In the genomic region with DNA sequence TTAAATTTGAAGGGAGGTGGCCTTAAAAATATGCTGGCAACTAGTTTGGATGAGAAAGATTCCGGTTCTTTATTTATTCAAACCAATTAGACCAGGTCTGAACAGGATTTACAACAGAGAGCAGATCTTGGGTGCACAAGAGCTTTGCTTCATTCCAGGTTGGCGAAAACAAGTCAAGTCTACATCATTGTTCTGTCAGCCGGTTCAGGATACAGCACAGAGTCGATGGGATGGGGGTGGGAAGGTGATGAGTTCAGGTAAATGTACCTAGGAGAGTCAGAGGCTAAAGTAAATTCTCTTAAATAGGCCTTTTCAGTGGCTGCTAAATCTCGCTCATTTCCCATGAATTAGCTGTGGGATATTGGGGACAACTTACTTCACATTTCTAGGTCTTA, we compare ENCODE assay signal across 8 cellular contexts. TPM values are rescaled to one million over a fixed set of nuclear protein-coding genes. Genes with fewer than 3 reads are reported as not detected.
DNase-seq lines count a peak whose midpoint lies in the region; ATAC-seq, FAIRE-seq and TF ChIP-seq lines count a peak whose summit lies in the region.

No MANE protein-coding gene starts in this region.

- peaks cover 21% of the 10 kb centered on the region for H3K36me3 Mint-ChIP-seq in activated T-cell treated with anti-CD3 and anti-CD28 coated beads, Interleukin-2, amount 50 U/mL, for 24 hours (ENCODE audit: low read depth)
- H3K36me3 Mint-ChIP-seq in activated T-helper 2 cell treated with anti-CD3 and anti-CD28 coated beads, Interferon-gamma antibody, Interleukin-2, Interleukin-4, amounts not matched to agents 10 μg/mL and 5 μg/mL and 100 μg/mL, durations not matched to agents 14 hours and 24 hours and 36 hours (ENCODE audit: low read depth): peaks cover 3% of the 10 kb centered on the region

- H3K4me1 Mint-ChIP-seq in activated T-cell treated with anti-CD3 and anti-CD28 coated beads, Interleukin-2, amount 50 U/mL, for 24 hours (ENCODE audit: low read depth): peaks cover 52% of the 10 kb centered on the region
- H3K4me1 Mint-ChIP-seq in activated T-helper 2 cell treated with anti-CD3 and anti-CD28 coated beads, Interferon-gamma antibody, Interleukin-2, Interleukin-4, amounts not matched to agents 10 μg/mL and 5 μg/mL and 100 μg/mL, durations not matched to agents 14 hours and 24 hours and 36 hours (ENCODE audit: low read depth): peaks cover 48% of the 10 kb centered on the region

- H3K27ac ChIP-seq in layer of hippocampus (ENCODE audit: low read depth, low read length) (peak overlapping the region; percentile 88), tibial artery (peak overlapping the region; percentile 89 to 92)

- H3K36me3 ChIP-seq in tibial artery: no peaks in the 10 kb centered on the region

- TF ChIP-seq POLR2A in GM12891 (IDR thresholded peaks at IDR 0.05; ENCODE audit: low read depth, low read length): no peak

- DNase-seq in activated T-cell treated with anti-CD3 and anti-CD28 coated beads, Interleukin-2, amount 50 U/mL, for 24 hours: no peak
- no peak for DNase-seq in activated T-cell treated with anti-CD3 and anti-CD28 coated beads, Interleukin-2, amount 50 U/mL, for 1 hour
- no peak for DNase-seq in activated T-helper 2 cell treated with anti-CD3 and anti-CD28 coated beads, Interferon-gamma antibody, Interleukin-2, Interleukin-4, amounts not matched to agents 10 μg/mL and 5 μg/mL and 100 μg/mL, durations not matched to agents 14 hours and 24 hours and 36 hours (ENCODE audit: low spot score)
- DNase-seq in tibial artery: no peak
- DNase-seq in NCI-H1694 (lab: John Stamatoyannopoulos, UW): no peak
- DNase-seq in GM12891 (ENCODE audit: insufficient read length, low spot score): no peak

- FAIRE-seq in GM12891 (lab: Jason Lieb, UNC): no peak

- no peaks in the 10 kb centered on the region for H3K27me3 Mint-ChIP-seq in activated T-cell treated with anti-CD3 and anti-CD28 coated beads, Interleukin-2, amount 50 U/mL, for 24 hours
- H3K27me3 Mint-ChIP-seq in activated T-helper 2 cell treated with anti-CD3 and anti-CD28 coated beads, Interferon-gamma antibody, Interleukin-2, Interleukin-4, amounts not matched to agents 10 μg/mL and 5 μg/mL and 100 μg/mL, durations not matched to agents 14 hours and 24 hours and 36 hours (ENCODE audit: low read depth): peaks cover 4% of the 10 kb centered on the region

- no peak for ATAC-seq in GM21786 (IDR thresholded peaks at IDR 0.05; ENCODE audit: unreplicated experiment)

- TF ChIP-seq CTCF in tibial artery (IDR thresholded peaks at IDR 0.05): no peak

- peaks cover 0 to 33% (median 19%) of the 10 kb centered on the region in 4 donors for H3K4me1 ChIP-seq in tibial artery

- H3K27me3 ChIP-seq in layer of hippocampus (ENCODE audit: control insufficient read depth, insufficient read depth, low read length) (no peaks in the 10 kb centered on the region), tibial artery (no peaks in the 10 kb centered on the region)

- H3K4me3 ChIP-seq in tibial artery: peak overlapping the region; percentile 89 to 98

- intact Hi-C loops in activated T-helper 2 cell treated with anti-CD3 and anti-CD28 coated beads, Interferon-gamma antibody, Interleukin-2, Interleukin-4, amounts not matched to agents 10 μg/mL and 5 μg/mL and 100 μg/mL, durations not matched to agents 14 hours and 24 hours and 36 hours (cut with micrococcal nuclease): loop anchor here (1.0 to 10.0 kb wide), 8 partner anchors 14 to 945 kb away; partner anchors contain the start of gene SMIM20
- intact Hi-C loops in tibial artery (cut with DNase I; ENCODE audit: low total_unique reads): no loop called here

- H3K4me3 Mint-ChIP-seq in activated T-cell treated with anti-CD3 and anti-CD28 coated beads, Interleukin-2, amount 50 U/mL, for 24 hours: peak overlapping the region; percentile 90
- H3K4me3 Mint-ChIP-seq in activated T-helper 2 cell treated with anti-CD3 and anti-CD28 coated beads, Interferon-gamma antibody, Interleukin-2, Interleukin-4, amounts not matched to agents 10 μg/mL and 5 μg/mL and 100 μg/mL, durations not matched to agents 14 hours and 24 hours and 36 hours (ENCODE audit: low read depth): peak overlapping the region; percentile 89

- H3K9me3 Mint-ChIP-seq in activated T-cell treated with anti-CD3 and anti-CD28 coated beads, Interleukin-2, amount 50 U/mL, for 24 hours: no peaks in the 10 kb centered on the region
- H3K9me3 Mint-ChIP-seq in activated T-helper 2 cell treated with anti-CD3 and anti-CD28 coated beads, Interferon-gamma antibody, Interleukin-2, Interleukin-4, amounts not matched to agents 10 μg/mL and 5 μg/mL and 100 μg/mL, durations not matched to agents 14 hours and 24 hours and 36 hours: no peaks in the 10 kb centered on the region

- peak overlapping the region; percentile 97 for H3K27ac Mint-ChIP-seq in activated T-cell treated with anti-CD3 and anti-CD28 coated beads, Interleukin-2, amount 50 U/mL, for 24 hours
- peak overlapping the region; percentile 91 for H3K27ac Mint-ChIP-seq in activated T-helper 2 cell treated with anti-CD3 and anti-CD28 coated beads, Interferon-gamma antibody, Interleukin-2, Interleukin-4, amounts not matched to agents 10 μg/mL and 5 μg/mL and 100 μg/mL, durations not matched to agents 14 hours and 24 hours and 36 hours

- H3K9me3 ChIP-seq in tibial artery: no peaks in the 10 kb centered on the region

TF ChIP-seq in GM12891, 5 proteins besides CTCF, POLR2A, EP300 and RAD21:
- no peak for TF ChIP-seq POU2F2 (IDR thresholded peaks at IDR 0.05; ENCODE audit: low read depth, low read length)
- TF ChIP-seq PAX5 (IDR thresholded peaks at IDR 0.05; ENCODE audit: insufficient read depth, low read length, severe bottlenecking): no peak
- no peak for TF ChIP-seq TAF1 (IDR thresholded peaks at IDR 0.05; ENCODE audit: low read depth, low read length)
- TF ChIP-seq POLR2AphosphoS5 (IDR thresholded peaks at IDR 0.05; ENCODE audit: low read depth, low read length): no peak
- TF ChIP-seq SPI1 (IDR thresholded peaks at IDR 0.05; ENCODE audit: low read depth, low read length): no peak

RNA-seq across cellular contexts. Expression of gene STIM2, which starts 0.9 kb away (rescaled TPM):
- 35.5 and 37.1 TPM in 2 replicates for total RNA-seq in activated T-helper 2 cell treated with anti-CD3 and anti-CD28 coated beads, Interferon-gamma antibody, Interleukin-2, Interleukin-4, amounts not matched to agents 10 μg/mL and 5 μg/mL and 100 μg/mL, durations not matched to agents 14 hours and 24 hours and 36 hours
- 18.5 TPM for polyA plus RNA-seq in GM12891 (2012; ENCODE audit: low read depth, missing spikeins)
